Comparison of ENCODE assay signal across 16 cellular contexts in genomic region chr16:49833796-49834195, GRCh38. TPM values are rescaled to one million over a fixed set of nuclear protein-coding genes. Genes with fewer than 3 reads are reported as not detected.
DNase-seq lines count a peak whose midpoint lies in the region; ATAC-seq and TF ChIP-seq lines count a peak whose summit lies in the region.
"Had no signal": no experiment of that assay in that cellular context is flagged by ENCODE, and none has a peak within 500 bp of the region (broad histone marks: within the 10 kb centered on the region; RNA-seq: fewer than 3 reads in every experiment).

No MANE protein-coding gene starts in this region.

- H3K36me3 ChIP-seq in HUES64 (ENCODE audit: insufficient read depth, low read length) (no peaks in the 10 kb centered on the region), ectodermal cell (ENCODE audit: control insufficient read depth, insufficient read depth, low read length) (no peaks in the 10 kb centered on the region), subcutaneous abdominal adipose tissue (ENCODE audit: control insufficient read depth in 5 of 5, insufficient read depth in 5 of 5, low read length in 5 of 5) (no peaks in the 10 kb centered on the region)
- H3K36me3 ChIP-seq: SJSA1 had no signal

- H3K27ac ChIP-seq in HUES64 (ENCODE audit: low read depth, low read length) (peak overlapping the region; percentile 69; the same call in 1 of the 2 replicates), ectodermal cell (ENCODE audit: insufficient read depth, low read depth, low read length, poor library complexity, severe bottlenecking) (peak overlapping the region; percentile 48), subcutaneous abdominal adipose tissue (ENCODE audit: low read depth, low read length) (peak overlapping the region; percentile 85)
- H3K27ac ChIP-seq: SJSA1 had no signal

- H3K27me3 Mint-ChIP-seq in mesothelial cell of epicardium (ENCODE audit: low read depth) = no peaks in the 10 kb centered on the region

- no peak for TF ChIP-seq CTCF in mesothelial cell of epicardium (IDR thresholded peaks at IDR 0.05; ENCODE audit: unreplicated experiment)

- H3K4me3 ChIP-seq in HUES64 (ENCODE audit: low read length) (no peak overlapping the region), ectodermal cell (ENCODE audit: insufficient read depth, low read depth, low read length) (no peak overlapping the region), subcutaneous abdominal adipose tissue (ENCODE audit: low read depth in 1 of 5, low read length in 5 of 5) (peak overlapping the region in 1 of 5 donors; percentile 7)
- H3K4me3 ChIP-seq: SJSA1 had no signal

- no peak for ATAC-seq in HG03135 (IDR thresholded peaks at IDR 0.05; ENCODE audit: unreplicated experiment)
- ATAC-seq in HG03108 (IDR thresholded peaks at IDR 0.05; ENCODE audit: unreplicated experiment) = no peak
- ATAC-seq: HCT116 had no signal

- no peaks in the 10 kb centered on the region for H3K36me3 Mint-ChIP-seq in mesothelial cell of epicardium

- no peaks in the 10 kb centered on the region for H3K27me3 ChIP-seq in HUES64 (ENCODE audit: insufficient read depth, low read length)
- no peaks in the 10 kb centered on the region for H3K27me3 ChIP-seq in ectodermal cell (ENCODE audit: control insufficient read depth, insufficient read depth, low read length, poor library complexity, severe bottlenecking)
- no peaks in the 10 kb centered on the region for H3K27me3 ChIP-seq in subcutaneous abdominal adipose tissue (ENCODE audit: control insufficient read depth in 5 of 5, insufficient read depth in 4 of 5, low read length in 5 of 5)
- H3K27me3 ChIP-seq: SJSA1 had no signal

- in situ Hi-C loops in KBM-7 (cut with MboI; ENCODE audit: low pct_unique_long_range_greater_than_20kb, low sequenced_read_pairs) = no loop called here

- H3K4me1 Mint-ChIP-seq in mesothelial cell of epicardium = peaks cover 44% of the 10 kb centered on the region

- H3K4me1 ChIP-seq in HUES64 (ENCODE audit: insufficient read depth, low read length) (peaks cover 56% of the 10 kb centered on the region), ectodermal cell (ENCODE audit: control insufficient read depth, insufficient read depth, low read length) (peaks cover 55% of the 10 kb centered on the region), subcutaneous abdominal adipose tissue (ENCODE audit: control insufficient read depth in 5 of 5, insufficient read depth in 5 of 5, low read length in 5 of 5) (peaks cover 29 to 79% (median 70%) of the 10 kb centered on the region in 5 donors)

- H3K9me3 ChIP-seq in HUES64 (ENCODE audit: insufficient read depth, low read depth, low read length) (no peaks in the 10 kb centered on the region), ectodermal cell (ENCODE audit: control insufficient read depth, low read length) (no peaks in the 10 kb centered on the region), subcutaneous abdominal adipose tissue (ENCODE audit: control insufficient read depth in 5 of 5, low read length in 5 of 5) (peaks cover 0 to 2% (median 0%) of the 10 kb centered on the region in 5 donors)
- H3K9me3 ChIP-seq: SJSA1 had no signal

- 70% methylated on average over 9 of the region's 9 CpGs for WGBS in HUES64
- 69 to 72% methylated on average over 9 of the region's 9 CpGs for WGBS in ectodermal cell, 2 experiments

- H3K27ac Mint-ChIP-seq in mesothelial cell of epicardium = peak overlapping the region; percentile 75

- H3K9me3 Mint-ChIP-seq in mesothelial cell of epicardium = no peaks in the 10 kb centered on the region

- H3K9ac ChIP-seq in HUES64 (ENCODE audit: low read depth, low read length) (no peak overlapping the region), subcutaneous abdominal adipose tissue (ENCODE audit: low read length in 5 of 5) (peak overlapping the region in 2 of 5 donors; percentile 37 to 46)

- H3K4me3 Mint-ChIP-seq in mesothelial cell of epicardium = no peak overlapping the region

- DNase-seq in mesothelial cell of epicardium (ENCODE audit: low spot score in 2 of 2, unreplicated experiment in 2 of 2) (no peak), KBM-7 (no peak)
- no peak for DNase-seq in stimulated activated CD4-positive, alpha-beta T cell treated with anti-CD3 and anti-CD28 coated beads, Interleukin-12 subunit alpha, Interleukin-12 subunit beta, amount 100 ng/mL, for 4 hours
- DNase-seq: activated CD4-positive, CD25-positive, alpha-beta regulatory T cell; activated T-cell treated with anti-CD3 and anti-CD28 coated beads, Interleukin-2, amount 50 U/mL, for 1 hour; AML-193; KG1; NCI-H1694 treated with DMSO at 0.1 percent for 48 hours; NCI-H774 had no signal

RNA-seq across cellular contexts. Expression of gene ZNF423, which starts 22.1 kb away (rescaled TPM):
- polyA plus RNA-seq in HUES64 (2013, experiment 1 of 2) = 39.8 TPM
- polyA plus RNA-seq in HUES64 (2013, experiment 2 of 2) = 40.8 TPM
- polyA plus RNA-seq in ectodermal cell (2013, experiment 1 of 4) = 86.8 TPM
- 75.8 TPM for polyA plus RNA-seq in ectodermal cell (2013, experiment 2 of 4)
- polyA plus RNA-seq in ectodermal cell (2013, experiment 3 of 4) = 49.6 TPM
- 50.4 TPM for polyA plus RNA-seq in ectodermal cell (2013, experiment 4 of 4)
- 19.0 to 20.3 TPM (median 19.8 TPM) in 3 replicates for total RNA-seq in mesothelial cell of epicardium
